ENCODE assay signal across 8 cellular contexts in genomic region chr19:7862413-7862951, GRCh38. TPM values are rescaled to one million over a fixed set of nuclear protein-coding genes. Genes with fewer than 3 reads are reported as not detected.
DNase-seq lines count a peak whose midpoint lies in the region; ATAC-seq, FAIRE-seq and TF ChIP-seq lines count a peak whose summit lies in the region.

No MANE protein-coding gene starts in this region.

- DNase-seq in GM19239 (ENCODE audit: insufficient read length, low spot score) = peak; percentile 72
- DNase-seq in activated CD4-positive, alpha-beta T cell treated with anti-CD3 and anti-CD28 coated beads for 1 hour = peak; percentile 62
- peak; percentile 85 for DNase-seq in cerebellar cortex (ENCODE audit: low spot score)
- DNase-seq in lower lobe of right lung = peak; percentile 80
- peak; percentile 20 to 44 for DNase-seq in stimulated activated CD8-positive, alpha-beta memory T cell treated with anti-CD3 and anti-CD28 coated beads, Interleukin-4, amount 100 ng/mL, for 4 hours (ENCODE audit: low read depth in 2 of 2, low spot score in 1 of 2)
- no peak for DNase-seq in amniotic stem cell (lab: John Stamatoyannopoulos, UW)
- DNase-seq in NOMO-1 (lab: John Stamatoyannopoulos, UW; ENCODE audit: unreplicated experiment in 2 of 2) = no peak

- H3K27ac ChIP-seq in lower lobe of right lung = no peak overlapping the region

- H3K36me3 ChIP-seq in lower lobe of right lung = no peaks in the 10 kb centered on the region

- peak overlapping the region; percentile 38 for H3K4me3 ChIP-seq in lower lobe of right lung

- H3K27me3 ChIP-seq in lower lobe of right lung (ENCODE audit: low read depth) = peaks cover 20% of the 10 kb centered on the region

- H3K9me3 ChIP-seq in lower lobe of right lung = no peaks in the 10 kb centered on the region

- peaks cover 11% of the 10 kb centered on the region for H3K4me1 ChIP-seq in lower lobe of right lung

- no peak for TF ChIP-seq CTCF in lower lobe of right lung (IDR thresholded peaks at IDR 0.05)

- no peak for FAIRE-seq in GM19239 (lab: Jason Lieb, UNC)

- peak; percentile 68 to 79 for ATAC-seq in lower lobe of right lung
- ATAC-seq in GM18517 (IDR thresholded peaks at IDR 0.05; ENCODE audit: unreplicated experiment) = no peak

- intact Hi-C loops in lower lobe of right lung (cut with DNase I) = no loop called here

RNA-seq across cellular contexts. Expression of gene PRR36, which starts 11.7 kb away (rescaled TPM):
- total RNA-seq in lower lobe of right lung = 2.5 TPM

RNA-seq across cellular contexts. Expression of gene LRRC8E, which starts 25.8 kb away (rescaled TPM):
- total RNA-seq in lower lobe of right lung = 6.6 TPM

RNA-seq across cellular contexts. Expression of gene EVI5L, which starts 32.5 kb away (rescaled TPM):
- total RNA-seq in lower lobe of right lung = 11.7 TPM

RNA-seq across cellular contexts. Expression of gene MAP2K7, which starts 41.2 kb away (rescaled TPM):
- total RNA-seq in lower lobe of right lung = 38.6 TPM

RNA-seq across cellular contexts. Expression of gene TGFBR3L, which starts 52.1 kb away (rescaled TPM):
- total RNA-seq in lower lobe of right lung = 2.1 TPM

Comparison
In these comparisons a context has a peak if more than half of its experiments do, and no peak if none do; other contexts are left out.
1. DNase-seq: peak in GM19239 (single experiment), activated CD4-positive, alpha-beta T cell treated with anti-CD3 and anti-CD28 coated beads for 1 hour (single experiment), cerebellar cortex (single experiment), lower lobe of right lung (single experiment) and stimulated activated CD8-positive, alpha-beta memory T cell treated with anti-CD3 and anti-CD28 coated beads, Interleukin-4, amount 100 ng/mL, for 4 hours (2 of 2); none in amniotic stem cell (single experiment) and NOMO-1 (0 of 2).